Comparison of ENCODE assay signal across 12 cellular contexts in genomic region chr14:99736600-99737371, GRCh38. TPM values are rescaled to one million over a fixed set of nuclear protein-coding genes. Genes with fewer than 3 reads are reported as not detected.
A peak's percentile ranks its signal among the peaks of the same experiment; 100 is the strongest.
DNase-seq lines count a peak whose midpoint lies in the region; ATAC-seq and TF ChIP-seq lines count a peak whose summit lies in the region.
"Had no signal": no experiment of that assay in that cellular context is flagged by ENCODE, and none has a peak within 500 bp of the region (broad histone marks: within the 10 kb centered on the region; RNA-seq: fewer than 3 reads in every experiment).

No MANE protein-coding gene starts in this region.

- H3K9me3 ChIP-seq in BE2C = no peaks in the 10 kb centered on the region
- H3K9me3 ChIP-seq in SJSA1 (replicated peaks) = no peaks in the 10 kb centered on the region
- H3K9me3 ChIP-seq in heart left ventricle = no peaks in the 10 kb centered on the region

- 24 to 29% (median 27%) methylated on average over 10 of the region's 10 CpGs for WGBS in heart left ventricle, 4 donors

- no peaks in the 10 kb centered on the region for H3K36me3 Mint-ChIP-seq in progenitor cell of endocrine pancreas (ENCODE audit: insufficient read depth)
- H3K36me3 Mint-ChIP-seq: naive thymus-derived CD8-positive, alpha-beta T cell; stimulated activated naive B cell treated with anti-CD40 and anti-IgM and Interleukin-4, amounts not matched to agents 10 μg/mL and 1 μg/mL and 100 μg/mL, for 72 hours had no signal

- H3K27ac ChIP-seq in SJSA1 (peak overlapping the region; percentile 35), heart left ventricle (peak overlapping the region; percentile 76 to 95 (median 88))

- TF ChIP-seq POLR2A in heart left ventricle (IDR thresholded peaks at IDR 0.05) = peak in 1 of 2 donors; percentile 14

- no peak for TF ChIP-seq CTCF in BE2C (IDR thresholded peaks at IDR 0.05; ENCODE audit: low read depth, low read length)
- TF ChIP-seq CTCF in heart left ventricle (IDR thresholded peaks at IDR 0.05) = no peak
- TF ChIP-seq CTCF in progenitor cell of endocrine pancreas (IDR thresholded peaks at IDR 0.05; ENCODE audit: unreplicated experiment) = no peak

- peak overlapping the region; percentile 77 for H3K27ac Mint-ChIP-seq in progenitor cell of endocrine pancreas
- H3K27ac Mint-ChIP-seq: dendritic cell treated with granulocyte-macrophage colony-stimulating factor and Interleukin-4, amounts not matched to agents 40 ng/mL and 50 ng/mL, for 4 days; naive thymus-derived CD8-positive, alpha-beta T cell; stimulated activated naive B cell treated with anti-CD40 and anti-IgM and Interleukin-4, amounts not matched to agents 10 μg/mL and 1 μg/mL and 100 μg/mL, for 72 hours had no signal

- H3K4me1 ChIP-seq in BE2C (peaks cover 6% of the 10 kb centered on the region), SJSA1 (replicated peaks) (peaks cover 66% of the 10 kb centered on the region), heart left ventricle (peaks cover 0 to 86% (median 48%) of the 10 kb centered on the region in 12 donors)

- H3K36me3 ChIP-seq in BE2C = no peaks in the 10 kb centered on the region
- H3K36me3 ChIP-seq in SJSA1 = 0 out of 2 replicates have a peak, but pooled peaks cover 5% of the 10 kb centered on the region
- no peaks in the 10 kb centered on the region for H3K36me3 ChIP-seq in heart left ventricle

- ATAC-seq in heart left ventricle = peak; percentile 18 to 55 (median 36)
- no peak for ATAC-seq in HG03457 (IDR thresholded peaks at IDR 0.05; ENCODE audit: unreplicated experiment)
- no peak for ATAC-seq in HG02938 (IDR thresholded peaks at IDR 0.05; ENCODE audit: unreplicated experiment)
- ATAC-seq in HG03521 (IDR thresholded peaks at IDR 0.05; ENCODE audit: unreplicated experiment) = no peak
- ATAC-seq: naive thymus-derived CD8-positive, alpha-beta T cell had no signal

- peaks cover 11% of the 10 kb centered on the region for H3K4me1 Mint-ChIP-seq in progenitor cell of endocrine pancreas (ENCODE audit: low read depth)

- H3K4me3 Mint-ChIP-seq in progenitor cell of endocrine pancreas (ENCODE audit: low read depth) = no peak overlapping the region
- H3K4me3 Mint-ChIP-seq: dendritic cell treated with granulocyte-macrophage colony-stimulating factor and Interleukin-4, amounts not matched to agents 40 ng/mL and 50 ng/mL, for 4 days; naive thymus-derived CD8-positive, alpha-beta T cell; stimulated activated naive B cell treated with anti-CD40 and anti-IgM and Interleukin-4, amounts not matched to agents 10 μg/mL and 1 μg/mL and 100 μg/mL, for 72 hours had no signal

- intact Hi-C loops in heart left ventricle (cut with DNase I) = loop anchor here in 4 of 10 donors (5.0 to 10.0 kb wide), 2 partner anchors 56 to 58 kb away; partner anchors contain the start of gene EML1 (in 4 of the 4)

- H3K27me3 Mint-ChIP-seq in progenitor cell of endocrine pancreas = peaks cover 27% of the 10 kb centered on the region

- DNase-seq in BE2C = no peak
- DNase-seq in SJSA1 (ENCODE audit: low read depth in 1 of 2, low spot score in 2 of 2) = peak; percentile 64 to 71
- DNase-seq in heart left ventricle = peak; percentile 67 to 83 (median 68)
- DNase-seq in progenitor cell of endocrine pancreas (ENCODE audit: low spot score, unreplicated experiment) = no peak
- DNase-seq in LoVo (ENCODE audit: low spot score) = no peak
- DNase-seq: NCI-H2107; stimulated activated naive B cell treated with anti-CD40 and anti-IgM and Interleukin-4, amounts not matched to agents 10 μg/mL and 1 μg/mL and 100 μg/mL, for 72 hours had no signal

- H3K27me3 ChIP-seq in BE2C = no peaks in the 10 kb centered on the region
- no peaks in the 10 kb centered on the region for H3K27me3 ChIP-seq in SJSA1 (replicated peaks)
- H3K27me3 ChIP-seq in heart left ventricle = peaks cover 0 to 9% (median 0%) of the 10 kb centered on the region in 9 donors

- H3K9me3 Mint-ChIP-seq in progenitor cell of endocrine pancreas (ENCODE audit: low read depth) = no peaks in the 10 kb centered on the region
- H3K9me3 Mint-ChIP-seq: dendritic cell treated with granulocyte-macrophage colony-stimulating factor and Interleukin-4, amounts not matched to agents 40 ng/mL and 50 ng/mL, for 4 days; stimulated activated naive B cell treated with anti-CD40 and anti-IgM and Interleukin-4, amounts not matched to agents 10 μg/mL and 1 μg/mL and 100 μg/mL, for 72 hours had no signal

- H3K4me3 ChIP-seq in BE2C (ENCODE audit: low read depth, low read length) (peak overlapping the region; percentile 40), SJSA1 (peak overlapping the region; percentile 58), heart left ventricle (peak overlapping the region in 11 of 12 donors; percentile 39 to 77 (median 66))

RNA-seq across cellular contexts. Expression of gene CYP46A1, which starts 52.7 kb away (rescaled TPM):
- polyA plus RNA-seq in BE2C (2012; ENCODE audit: insufficient read depth, insufficient read length, low read depth) = 0.26 TPM
- total RNA-seq in SJSA1 (2014; rRNA removed; shearing (Covaris generic)) = 0.21 and 0.22 TPM in 2 replicates
- total RNA-seq in heart left ventricle (1 to 10 TPM; 2.3 to 8.0 (median 3.5) TPM), progenitor cell of endocrine pancreas (2.9 and 3.9 TPM in 2 replicates)
- polyA plus RNA-seq in heart left ventricle = 1 to 10 TPM; 1.5 to 2.6 TPM

RNA-seq across cellular contexts. Expression of gene EML1, which starts 56.4 kb away (rescaled TPM):
- 19.2 TPM for polyA plus RNA-seq in BE2C (2012; ENCODE audit: insufficient read depth, insufficient read length, low read depth)
- total RNA-seq in SJSA1 (2014; rRNA removed; shearing (Covaris generic)) = 86.7 and 94.7 TPM in 2 replicates
- total RNA-seq in heart left ventricle = 10 to 100 TPM; 26.4 to 49.7 (median 41.5) TPM
- 10 to 100 TPM in 1 of 2 donors, 1 to 10 TPM in 1; 7.4 to 18.2 TPM for polyA plus RNA-seq in heart left ventricle
- 34.9 and 42.6 TPM in 2 replicates for total RNA-seq in progenitor cell of endocrine pancreas
- total RNA-seq: naive thymus-derived CD8-positive, alpha-beta T cell had no signal
- polyA plus RNA-seq: naive thymus-derived CD8-positive, alpha-beta T cell had no signal

Comparison
In these comparisons a context has a peak if more than half of its experiments do, and no peak if none do; other contexts are left out.
1. DNase-seq: peak in SJSA1 (2 of 2) and heart left ventricle (5 of 5); none in BE2C (single experiment), progenitor cell of endocrine pancreas (single experiment) and LoVo (single experiment).
2. ATAC-seq: peak in heart left ventricle (4 of 4); none in HG03457 (single experiment), HG02938 (single experiment) and HG03521 (single experiment).
3. Peak in every context shown above with its lines, with median percentiles within 50 percentile points of each other: H3K4me3 ChIP-seq.